15 cellular contexts compared by ENCODE assay signal in the genomic region with DNA sequence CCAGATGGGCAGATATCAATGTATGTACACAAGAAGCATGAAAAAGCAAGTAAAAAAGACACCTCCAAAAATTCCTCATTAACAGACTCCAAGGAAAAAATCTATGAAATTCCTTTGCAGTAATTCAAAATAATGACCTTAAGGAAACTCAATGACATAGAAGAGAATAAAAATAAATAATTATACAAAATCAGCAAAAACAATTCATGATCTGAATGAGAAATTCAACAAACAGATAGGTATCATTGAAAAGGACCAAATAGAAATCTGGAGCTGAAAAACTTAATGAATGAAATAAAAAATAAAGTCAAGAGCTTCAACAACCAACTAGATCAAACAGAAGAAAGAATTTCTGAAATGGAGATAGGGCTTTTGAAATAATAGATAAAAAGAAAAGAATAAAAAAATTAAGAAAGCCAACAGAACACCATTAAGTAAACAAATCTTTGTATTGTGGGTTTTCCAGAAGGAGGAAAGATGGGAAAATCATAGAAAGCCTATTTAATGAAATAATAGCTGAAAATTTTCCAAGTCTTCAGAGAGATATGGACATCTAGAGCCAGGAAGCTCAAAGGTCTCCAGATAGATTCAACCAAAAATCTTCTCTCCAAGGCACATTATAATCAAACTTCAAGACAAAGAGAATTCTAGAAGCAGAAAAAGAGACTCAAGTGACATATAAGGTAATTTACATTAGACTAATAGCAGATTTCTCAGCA. TPM values are rescaled to one million over a fixed set of nuclear protein-coding genes. Genes with fewer than 3 reads are reported as not detected.
DNase-seq lines count a peak whose midpoint lies in the region; ATAC-seq, FAIRE-seq and TF ChIP-seq lines count a peak whose summit lies in the region.
"Had no signal": no experiment of that assay in that cellular context is flagged by ENCODE, and none has a peak within 500 bp of the region (broad histone marks: within the 10 kb centered on the region; RNA-seq: fewer than 3 reads in every experiment).

No MANE protein-coding gene starts in this region.

- ATAC-seq in HCT116 (no peak), GM23338 (no peak)

- H3K9me3 Mint-ChIP-seq in GM23338: peaks cover 11% of the 10 kb centered on the region; the same call in 2 of the 3 replicates
- peaks cover 0 to 40% (median 23%) of the 10 kb centered on the region in 8 donors for H3K9me3 Mint-ChIP-seq in CD4-positive, alpha-beta memory T cell

- H4K20me1 ChIP-seq in HCT116 (ENCODE audit: insufficient read depth) (no peaks in the 10 kb centered on the region), Karpas-422 (ENCODE audit: insufficient read depth, low read depth, low read length) (no peaks in the 10 kb centered on the region), GM23338 (replicated peaks; ENCODE audit: insufficient read depth) (no peaks in the 10 kb centered on the region)

- H3F3A ChIP-seq in GM23338 (replicated peaks; ENCODE audit: low read depth): no peaks in the 10 kb centered on the region

- RAD21 ChIA-PET in HCT116 (lab: Charles Lee; ENCODE audit: low non-redundant PET in 1 of 2, low total read pairs in 2 of 2, uncharacterized antibody in 2 of 2, unreplicated experiment in 2 of 2): no interaction called here

- no peaks in the 10 kb centered on the region for H3K27me3 ChIP-seq in HCT116 (ENCODE audit: insufficient read depth, low read length)
- no peaks in the 10 kb centered on the region for H3K27me3 ChIP-seq in Karpas-422 (ENCODE audit: low read length)
- no peaks in the 10 kb centered on the region for H3K27me3 ChIP-seq in GM23338 (ENCODE audit: insufficient read depth)
- H3K27me3 ChIP-seq in CD4-positive, alpha-beta memory T cell (ENCODE audit: insufficient read depth, low read length): no peaks in the 10 kb centered on the region

- no peaks in the 10 kb centered on the region for H3K36me3 ChIP-seq in HCT116 (ENCODE audit: control insufficient read depth in 1 of 2, insufficient read depth in 2 of 2, low read length in 2 of 2)
- no peaks in the 10 kb centered on the region for H3K36me3 ChIP-seq in Karpas-422 (ENCODE audit: insufficient read depth, low read length)
- H3K36me3 ChIP-seq in GM23338 (ENCODE audit: insufficient read depth): no peaks in the 10 kb centered on the region
- no peaks in the 10 kb centered on the region for H3K36me3 ChIP-seq in CD4-positive, alpha-beta memory T cell (ENCODE audit: insufficient read depth, low read length)

- no peaks in the 10 kb centered on the region for H3K9me2 ChIP-seq in HCT116 (ENCODE audit: insufficient read depth)
- H3K9me2 ChIP-seq in Karpas-422 (replicated peaks; ENCODE audit: insufficient read depth, low read length): no peaks in the 10 kb centered on the region
- no peaks in the 10 kb centered on the region for H3K9me2 ChIP-seq in GM23338 (ENCODE audit: insufficient read depth)

- no peak overlapping the region for H3K4me3 Mint-ChIP-seq in GM23338
- H3K4me3 Mint-ChIP-seq in CD4-positive, alpha-beta memory T cell: no peak overlapping the region
- H3K4me3 Mint-ChIP-seq: CD14-positive monocyte; CD8-positive, alpha-beta memory T cell had no signal

- CTCF ChIA-PET in HCT116 (lab: Charles Lee): no interaction called here
- CTCF ChIA-PET in CD4-positive, alpha-beta memory T cell (lab: Charles Lee; ENCODE audit: partially characterized antibody): no interaction called here

- peaks cover 2% of the 10 kb centered on the region for H3K27me3 Mint-ChIP-seq in GM23338 (ENCODE audit: insufficient read depth, low read depth, poor library complexity)
- peaks cover 0 to 10% of the 10 kb centered on the region in 2 donors for H3K27me3 Mint-ChIP-seq in CD4-positive, alpha-beta memory T cell

- no peak for TF ChIP-seq POLR2A in HCT116 (IDR thresholded peaks at IDR 0.05; ENCODE audit: borderline replicate concordance, extremely low read depth, insufficient read depth, insufficient read length)

- POLR2A ChIA-PET in HCT116 (lab: Charles Lee): no interaction called here
- POLR2A ChIA-PET in CD4-positive, alpha-beta memory T cell (lab: Charles Lee; ENCODE audit: partially characterized antibody): no interaction called here

- BruUV-seq in HCT116 (replicated peaks; lab: Mats Ljungman, UMichigan): no TSS peak

- H3K27ac Mint-ChIP-seq in GM23338: no peak overlapping the region
- no peak overlapping the region for H3K27ac Mint-ChIP-seq in CD4-positive, alpha-beta memory T cell
- H3K27ac Mint-ChIP-seq: CD8-positive, alpha-beta memory T cell had no signal

- no peaks in the 10 kb centered on the region for H3K36me3 Mint-ChIP-seq in GM23338 (ENCODE audit: low read depth)
- no peaks in the 10 kb centered on the region for H3K36me3 Mint-ChIP-seq in CD4-positive, alpha-beta memory T cell
- H3K36me3 Mint-ChIP-seq: CD14-positive monocyte; CD8-positive, alpha-beta memory T cell had no signal

- peak; percentile 43 for FAIRE-seq in TTC549 (lab: Jason Lieb, UNC)

- TF ChIP-seq CTCF in HCT116 (IDR thresholded peaks at IDR 0.05 in 2 of 3, conservative IDR thresholded peaks at IDR 0.05 in 1 of 3; ENCODE audit: borderline replicate concordance in 1 of 3, insufficient read depth in 1 of 3, low read depth in 2 of 3, low read length in 2 of 3): no peak
- no peak for TF ChIP-seq CTCF in GM23338 (conservative IDR thresholded peaks at IDR 0.05; ENCODE audit: low read depth in 2 of 2)

- no peak for TF ChIP-seq RAD21 in HCT116 (IDR thresholded peaks at IDR 0.05; ENCODE audit: low read depth)

- H3K9me3 ChIP-seq in HCT116 (ENCODE audit: control insufficient read depth in 1 of 2, insufficient read depth in 1 of 2, low read depth in 1 of 2, low read length in 2 of 2) (peaks cover 0 to 6% of the 10 kb centered on the region in 2 experiments; a peak in 1 of 4 replicates), Karpas-422 (ENCODE audit: low read length) (peaks cover 33% of the 10 kb centered on the region)
- H3K9me3 ChIP-seq in CD4-positive, alpha-beta memory T cell (ENCODE audit: control insufficient read depth in 1 of 2, low read length in 2 of 2): no peaks in the 10 kb centered on the region

- H2AFZ ChIP-seq in HCT116 (ENCODE audit: low read depth, low read length, poor library complexity, severe bottlenecking) (no peak overlapping the region), Karpas-422 (ENCODE audit: low read length) (no peak overlapping the region), GM23338 (no peak overlapping the region)

- no peaks in the 10 kb centered on the region for H3K4me1 Mint-ChIP-seq in GM23338
- no peaks in the 10 kb centered on the region for H3K4me1 Mint-ChIP-seq in CD4-positive, alpha-beta memory T cell
- H3K4me1 Mint-ChIP-seq: CD14-positive monocyte; CD8-positive, alpha-beta memory T cell had no signal

- H3K9ac ChIP-seq in HCT116 (ENCODE audit: low read length) (no peak overlapping the region), Karpas-422 (ENCODE audit: low read length) (no peak overlapping the region)

- H3K4me3 ChIP-seq in HCT116 (replicated peaks in 1 of 2; ENCODE audit: low read depth in 1 of 2, low read length in 2 of 2) (no peak overlapping the region), Karpas-422 (ENCODE audit: low read length) (no peak overlapping the region), GM23338 (no peak overlapping the region)
- H3K4me3 ChIP-seq in CD4-positive, alpha-beta memory T cell (ENCODE audit: low read length in 2 of 2): no peak overlapping the region

- intact Hi-C loops in HCT116 (cut with micrococcal nuclease): no loop called here
- intact Hi-C loops in CD4-positive, alpha-beta memory T cell (cut with micrococcal nuclease): no loop called here

- H3K4me2 ChIP-seq in HCT116 (ENCODE audit: low read length): no peak overlapping the region
- H3K4me2 ChIP-seq in Karpas-422 (ENCODE audit: low read depth, low read length, poor library complexity, severe bottlenecking): no peak overlapping the region
- no peak overlapping the region for H3K4me2 ChIP-seq in GM23338

- H3K4me1 ChIP-seq in HCT116 (ENCODE audit: control insufficient read depth in 1 of 2, insufficient read depth in 2 of 2, low read length in 2 of 2): no peaks in the 10 kb centered on the region
- H3K4me1 ChIP-seq in Karpas-422 (ENCODE audit: low read length): no peaks in the 10 kb centered on the region
- no peaks in the 10 kb centered on the region for H3K4me1 ChIP-seq in GM23338 (ENCODE audit: insufficient read depth)
- H3K4me1 ChIP-seq in CD4-positive, alpha-beta memory T cell (ENCODE audit: insufficient read depth, low read length): no peaks in the 10 kb centered on the region

- DNase-seq in NCI-H2227 (lab: John Stamatoyannopoulos, UW; ENCODE audit: unreplicated experiment) (peak; percentile 44), NCI-H2227 treated with DMSO at 0.1 percent for 48 hours (lab: John Stamatoyannopoulos, UW) (no peak), HCT116 (ENCODE audit: low read depth, low spot score) (no peak), Karpas-422 (peak; percentile 58), hepatic stellate cell (ENCODE audit: low spot score) (no peak), GM23338 (ENCODE audit: low spot score) (no peak)
- no peak for DNase-seq in CD4-positive, alpha-beta memory T cell
- DNase-seq: CD8-positive, alpha-beta memory T cell; DMS153; GF-D8; HCEC 1CT had no signal

- H3K79me2 ChIP-seq in HCT116 (ENCODE audit: insufficient read depth, low read length) (no peaks in the 10 kb centered on the region), Karpas-422 (ENCODE audit: low read length) (no peaks in the 10 kb centered on the region), GM23338 (replicated peaks; ENCODE audit: insufficient read depth) (no peaks in the 10 kb centered on the region)

- no peak overlapping the region for H3K27ac ChIP-seq in HCT116 (ENCODE audit: low read depth, low read length)
- H3K27ac ChIP-seq in Karpas-422 (ENCODE audit: low read length): no peak overlapping the region
- H3K27ac ChIP-seq in GM23338 (ENCODE audit: low read depth): no peak overlapping the region
- H3K27ac ChIP-seq in CD4-positive, alpha-beta memory T cell (ENCODE audit: low read depth, low read length): no peak overlapping the region
- H3K27ac ChIP-seq: HL-60 had no signal

TF ChIP-seq in HCT116, 20 proteins besides CTCF, POLR2A, EP300 and RAD21:
- TF ChIP-seq CBX3 (IDR thresholded peaks at IDR 0.05; ENCODE audit: low read depth): 0 out of 2 replicates have a peak, but pooled peaks have one; percentile 21
- TF ChIP-seq TCF7L2 (IDR thresholded peaks at IDR 0.05; ENCODE audit: borderline replicate concordance, extremely low read depth, insufficient read depth, insufficient read length): no peak
TF ChIP-seq in HCT116: peak in this region for 1.

TF ChIP-seq in GM23338, 12 proteins besides CTCF, POLR2A, EP300 and RAD21 (continues in another document):
- TF ChIP-seq EZH2 (IDR thresholded peaks at IDR 0.05; ENCODE audit: low read depth, unreplicated experiment) (no peak), POLR2AphosphoS5 (IDR thresholded peaks at IDR 0.05; ENCODE audit: low read depth) (no peak)

RNA-seq across cellular contexts. Expression of a gene that starts 52.0 kb away (rescaled TPM):
- 28.4 TPM for total RNA-seq in HCT116 (2021; ENCODE audit: unreplicated experiment)
- polyA plus RNA-seq in HCT116 (2012): 27.9 and 39.7 TPM in 2 replicates
- total RNA-seq in Karpas-422 (2014; rRNA removed; shearing (Covaris generic); ENCODE audit: low replicate concordance): not detected in 2 replicates
- 11.8 and 12.7 TPM in 2 replicates for total RNA-seq in GM23338 (2014; rRNA removed; shearing (Covaris generic))
- polyA plus RNA-seq in GM23338 (2016; fragmentation: Nextera tagmentation; extraction: Ambion mirVana): 10.1 and 12.1 TPM in 2 replicates
- total RNA-seq in CD4-positive, alpha-beta memory T cell: not detected
- polyA plus RNA-seq in CD4-positive, alpha-beta memory T cell: not detected
- total RNA-seq: A673 had no signal
- polyA plus RNA-seq: CD14-positive monocyte; CD8-positive, alpha-beta memory T cell had no signal

Comparison
In these comparisons a context has a peak if more than half of its experiments do, and no peak if none do; other contexts are left out.
1. DNase-seq: peak in NCI-H2227 (single experiment) and Karpas-422 (single experiment); none in NCI-H2227 treated with DMSO at 0.1 percent for 48 hours (single experiment), HCT116 (single experiment), hepatic stellate cell (single experiment), GM23338 (single experiment) and CD4-positive, alpha-beta memory T cell (0 of 5).
2. RNA of a gene that starts 52.0 kb away (total RNA-seq): 28.4 TPM in HCT116 (single experiment) and 11.8 to 12.7 TPM in GM23338; not detected in CD4-positive, alpha-beta memory T cell and not detected in Karpas-422; every median in the first group is over 10 times any median in the second.